ENCODE assay signal across 8 cellular contexts in genomic region chr6:89080281-89081128, GRCh38. TPM values are rescaled to one million over a fixed set of nuclear protein-coding genes. Genes with fewer than 3 reads are reported as not detected.
DNase-seq lines count a peak whose midpoint lies in the region; ATAC-seq, FAIRE-seq and TF ChIP-seq lines count a peak whose summit lies in the region.

Gene PNRC1 (plus strand): TSS chr6:89080751. CDS start chr6:89080895, 144 bp downstream.

- H3K9me3 ChIP-seq in keratinocyte (ENCODE audit: control insufficient read depth, low read depth, low read length), result no peaks in the 10 kb centered on the region

- H3K9me1 ChIP-seq in keratinocyte (ENCODE audit: control insufficient read depth, extremely low read depth, insufficient read depth, low read length), result no peaks in the 10 kb centered on the region

- no peak for FAIRE-seq in keratinocyte (lab: Jason Lieb, UNC)

- peak within 1 kb of the TSS; percentile 86 for H3K4me2 ChIP-seq in keratinocyte (ENCODE audit: control insufficient read depth, extremely low read depth, insufficient read depth, low read depth, low read length)

- H2AFZ ChIP-seq in keratinocyte (ENCODE audit: control insufficient read depth, low read length), result peak within 1 kb of the TSS; percentile 56

- peaks cover 13% of the 10 kb centered on the region for H3K4me1 ChIP-seq in keratinocyte (ENCODE audit: control insufficient read depth, extremely low read depth, insufficient read depth, low read length)

- dilution Hi-C loops in keratinocyte (cut with MboI; ENCODE audit: extremely low pct_ligation_motif_present, low sequenced_read_pairs), result no loop called here

- H4K20me1 ChIP-seq in keratinocyte (ENCODE audit: control insufficient read depth, extremely low read depth, insufficient read depth, low read length), result no peaks in the 10 kb centered on the region

- H3K36me3 ChIP-seq in keratinocyte (ENCODE audit: control insufficient read depth in 2 of 2, extremely low read depth in 1 of 2, insufficient read depth in 2 of 2, low read length in 2 of 2), result peaks cover 0 to 6% of the 10 kb centered on the region in 2 experiments

- H3K27ac ChIP-seq in keratinocyte (ENCODE audit: control insufficient read depth, insufficient read depth, low read length), result peak within 1 kb of the TSS; percentile 96

- peak within 1 kb of the TSS; percentile 99 for H3K9ac ChIP-seq in keratinocyte (ENCODE audit: control insufficient read depth, extremely low read depth, insufficient read depth, low read length)

- DNase-seq in AG10803 (ENCODE audit: low read depth) (peak; percentile 99), NCI-H460 (ENCODE audit: extremely low read depth, low read depth) (peak; percentile 97), cerebellar nuclear complex (lab: John Stamatoyannopoulos, UW) (peak; percentile 96 to 99), keratinocyte (ENCODE audit: low read depth, low spot score) (peak; percentile 89)
- peak; percentile 100 for DNase-seq in activated CD4-positive, CD25-positive, alpha-beta regulatory T cell treated with anti-CD3 and anti-CD28 coated beads, Interleukin-2, amount 50 U/mL, for 72 hours
- peak; percentile 100 for DNase-seq in stimulated activated CD4-positive, alpha-beta T cell treated with anti-CD3 and anti-CD28 coated beads, Interleukin-15, amount 100 ng/mL, for 1 hour (ENCODE audit: low read depth in 1 of 2, low spot score in 1 of 2)

- H3K27me3 ChIP-seq in keratinocyte (ENCODE audit: control insufficient read depth, extremely low read depth, insufficient read depth, low read length), result no peaks in the 10 kb centered on the region

- H3K79me2 ChIP-seq in keratinocyte (ENCODE audit: control insufficient read depth, insufficient read depth, low read length), result peaks cover 21% of the 10 kb centered on the region

- ATAC-seq in GM19043 (IDR thresholded peaks at IDR 0.05; ENCODE audit: low read depth, unreplicated experiment) (peak; percentile 75), HG03378 (IDR thresholded peaks at IDR 0.05; ENCODE audit: unreplicated experiment) (peak; percentile 81)

- TF ChIP-seq CTCF in AG10803 (conservative IDR thresholded peaks at IDR 0.05; ENCODE audit: low read length) (no peak; the same call in 1 of the 2 replicates), keratinocyte (optimal IDR thresholded peaks at IDR 0.05 in 1 of 3, IDR thresholded peaks at IDR 0.05 in 1 of 3, conservative IDR thresholded peaks at IDR 0.05 in 1 of 3; ENCODE audit: extremely low read depth in 1 of 3, insufficient read depth in 2 of 3, low read length in 3 of 3) (peak in 1 of 3 experiments; percentile 8)

- H3K4me3 ChIP-seq in AG10803 (ENCODE audit: low read length) (peak within 1 kb of the TSS; percentile 97), keratinocyte (ENCODE audit: control insufficient read depth in 2 of 3, extremely low read depth in 1 of 3, insufficient read depth in 2 of 3, low read depth in 1 of 3, low read length in 3 of 3) (peak within 1 kb of the TSS; percentile 87 to 95 (median 93))

RNA-seq across cellular contexts. Expression of gene PNRC1, which starts in this region (rescaled TPM):
- total RNA-seq in NCI-H460 (2014; rRNA removed; shearing (Covaris generic)), result 65.8 and 66.2 TPM in 2 replicates
- 10.8 TPM in 2 replicates for polyA plus RNA-seq in NCI-H460 (2014; cell fraction: nucleus; rRNA removed)
- polyA plus RNA-seq in keratinocyte, result 7.1 to 34.6 TPM (median 19.5 TPM) in 3 replicates
- polyA plus RNA-seq in keratinocyte (2011; ENCODE audit: low read depth), result 27.9 TPM
- 20.1 and 25.6 TPM in 2 replicates for polyA plus RNA-seq in keratinocyte (2011; cell fraction: cytosol; rRNA removed)
- 66.6 and 75.8 TPM in 2 replicates for polyA plus RNA-seq in keratinocyte (2011; cell fraction: nucleus; rRNA removed)
- 30.0 and 158 TPM in 2 replicates for polyA plus RNA-seq in keratinocyte (2012; ENCODE audit: low replicate concordance)
- polyA minus RNA-seq in keratinocyte, result 16.3 to 30.3 TPM (median 18.2 TPM) in 3 replicates
- polyA minus RNA-seq in keratinocyte (2011; cell fraction: cytosol; rRNA and poly(A)+ RNA removed), result 50.1 TPM
- polyA minus RNA-seq in keratinocyte (2011; cell fraction: nucleus; rRNA and poly(A)+ RNA removed), result 38.1 and 60.5 TPM in 2 replicates

Comparison
In these comparisons a context has a peak if more than half of its experiments do, and no peak if none do; other contexts are left out.
1. Peak in every context shown above with its lines: DNase-seq, ATAC-seq, H3K4me3 ChIP-seq and H3K27ac ChIP-seq.